In genomic region chr3:10836676-10837075, GRCh38 we compare ENCODE assay signal across 9 cellular contexts. TPM values are rescaled to one million over a fixed set of nuclear protein-coding genes. Genes with fewer than 3 reads are reported as not detected.
"Had no signal": no experiment of that assay in that cellular context is flagged by ENCODE, and none has a peak within 500 bp of the region (broad histone marks: within the 10 kb centered on the region; RNA-seq: fewer than 3 reads in every experiment).

No MANE protein-coding gene starts in this region.

- H3K9ac ChIP-seq: GM23248, KMS-11 had no signal

- H3K4me3 Mint-ChIP-seq: H9 had no signal

- H3K4me2 ChIP-seq: KMS-11 had no signal

- DNase-seq: GM23248, GOT3, H9, HCEC 1CT, IMR-90, KBM-7 had no signal

- H3K27ac ChIP-seq: GM23248, HL-60, KMS-11 had no signal

- H3K4me3 ChIP-seq: GM23248 had no signal

- H3K9me3 Mint-ChIP-seq: H9 had no signal

- H3K27ac Mint-ChIP-seq: H9 had no signal

RNA-seq across cellular contexts. Expression of gene SLC6A11, which starts 20.6 kb away (rescaled TPM):
- total RNA-seq: GM23248, HT1080, IMR-90 had no signal
